16 cellular contexts compared by ENCODE assay signal in genomic region chr22:38097557-38098409, GRCh38. TPM values are rescaled to one million over a fixed set of nuclear protein-coding genes. Genes with fewer than 3 reads are reported as not detected.
DNase-seq lines count a peak whose midpoint lies in the region; ATAC-seq and TF ChIP-seq lines count a peak whose summit lies in the region.
"Had no signal": no experiment of that assay in that cellular context is flagged by ENCODE, and none has a peak within 500 bp of the region (broad histone marks: within the 10 kb centered on the region; RNA-seq: fewer than 3 reads in every experiment).

No MANE protein-coding gene starts in this region.

- H3K27me3 ChIP-seq in mammary epithelial cell (ENCODE audit: insufficient read depth, low read length) (no peaks in the 10 kb centered on the region), iPS DF 6.9 (ENCODE audit: control insufficient read depth, insufficient read depth, low read length) (no peaks in the 10 kb centered on the region)
- H3K27me3 ChIP-seq: pancreas had no signal

- CTCF ChIA-PET in mammary epithelial cell (lab: Charles Lee; ENCODE audit: low non-redundant PET), result no interaction called here

- TF ChIP-seq CTCF in HFF-Myc (IDR thresholded peaks at IDR 0.05; ENCODE audit: low read depth, low read length, missing control alignments) (peak; percentile 33), mammary epithelial cell (conservative IDR thresholded peaks at IDR 0.05 in 1 of 2, IDR thresholded peaks at IDR 0.05 in 1 of 2; ENCODE audit: extremely low read depth in 1 of 2, insufficient read depth in 1 of 2, low read depth in 1 of 2, low read length in 2 of 2) (peak; percentile 4 to 26)

- intact Hi-C loops in mammary epithelial cell (cut with micrococcal nuclease) (no loop called here), sciatic nerve (cut with DNase I) (no loop called here)

- H3K27ac ChIP-seq in mammary epithelial cell (ENCODE audit: insufficient read depth, low read depth, low read length) (no peak overlapping the region), iPS DF 6.9 (ENCODE audit: low read length) (no peak overlapping the region)
- H3K27ac ChIP-seq: HL-60, pancreas had no signal

- no TSS peak for BruUV-seq in mammary epithelial cell (replicated peaks; lab: Mats Ljungman, UMichigan)

- in situ Hi-C loops in mammary epithelial cell (cut with MboI; ENCODE audit: low sequenced_read_pairs in 2 of 2), result no loop called here

- no peak overlapping the region for H3K4me3 ChIP-seq in HFF-Myc (replicated peaks; ENCODE audit: low read depth, low read length)
- H3K4me3 ChIP-seq in mammary epithelial cell (replicated peaks in 1 of 3; ENCODE audit: insufficient read depth in 1 of 3, low read depth in 2 of 3, low read length in 3 of 3), result no peak overlapping the region
- peak overlapping the region; percentile 21; the same call in 1 of the 2 replicates for H3K4me3 ChIP-seq in iPS DF 6.9 (ENCODE audit: low read length)
- H3K4me3 ChIP-seq: pancreas had no signal

- WGBS in mammary epithelial cell (ENCODE audit: low coverage, missing lambda C conversion rate), result 38% methylated on average over 5 of the region's 32 CpGs
- no CpG with 5 or more reads among the region's 32 CpGs for WGBS in iPS DF 6.9 (ENCODE audit: insufficient coverage, insufficient read length)

- H4K20me1 ChIP-seq in mammary epithelial cell (ENCODE audit: insufficient read depth, low read length), result no peaks in the 10 kb centered on the region

- peak; percentile 44 for ATAC-seq in sciatic nerve
- no peak for ATAC-seq in HG02571 (IDR thresholded peaks at IDR 0.05; ENCODE audit: unreplicated experiment)
- ATAC-seq: PC-3 had no signal

- H3K9me3 ChIP-seq in mammary epithelial cell (replicated peaks; ENCODE audit: insufficient read depth, low read length) (no peaks in the 10 kb centered on the region), iPS DF 6.9 (ENCODE audit: control insufficient read depth, insufficient read depth, low read length) (no peaks in the 10 kb centered on the region)
- H3K9me3 ChIP-seq: pancreas had no signal

- DNase-seq in HFF-Myc (ENCODE audit: extremely low read depth, low read depth) (no peak), mammary epithelial cell (no peak), iPS DF 6.9 (ENCODE audit: low read depth, low spot score) (peak; percentile 74), sciatic nerve (ENCODE audit: low spot score) (peak; percentile 54), HT-29 (ENCODE audit: low spot score) (no peak), NCI-H345 (lab: John Stamatoyannopoulos, UW) (no peak), Kasumi-1 (lab: John Stamatoyannopoulos, UW) (no peak)
- DNase-seq: activated naive CD4-positive, alpha-beta T cell treated with anti-CD3 and anti-CD28 coated beads, Interleukin-2, amount 50 U/mL, for 16 hours; DMS153; foreskin melanocyte; GOT3; NCI-H146; PC-3 had no signal

- no peaks in the 10 kb centered on the region for H3K79me2 ChIP-seq in mammary epithelial cell (ENCODE audit: insufficient read depth, low read length)

- no peak overlapping the region for H3K9ac ChIP-seq in mammary epithelial cell (ENCODE audit: insufficient read depth, low read length)

- H3K4me2 ChIP-seq in mammary epithelial cell (ENCODE audit: insufficient read depth, low read depth, low read length), result no peak overlapping the region

- H3K36me3 ChIP-seq in mammary epithelial cell (ENCODE audit: insufficient read depth, low read length) (no peaks in the 10 kb centered on the region), iPS DF 6.9 (ENCODE audit: control insufficient read depth, insufficient read depth, low read length) (no peaks in the 10 kb centered on the region)
- H3K36me3 ChIP-seq: pancreas had no signal

- dilution Hi-C loops in mammary epithelial cell (cut with HindIII; ENCODE audit: low sequenced_read_pairs), result loop anchor here (10.0 kb wide), 1 partner anchor 207 kb away; no protein-coding TSS in a partner anchor

- H2AFZ ChIP-seq in mammary epithelial cell (ENCODE audit: low read depth, low read length), result no peak overlapping the region

- H3K4me1 ChIP-seq in mammary epithelial cell (ENCODE audit: insufficient read depth, low read length), result no peaks in the 10 kb centered on the region
- peaks cover 2% of the 10 kb centered on the region for H3K4me1 ChIP-seq in iPS DF 6.9 (ENCODE audit: control insufficient read depth, insufficient read depth, low read length)
- H3K4me1 ChIP-seq: pancreas had no signal

RNA-seq across cellular contexts. Expression of gene BAIAP2L2, which starts 12.7 kb away (rescaled TPM):
- total RNA-seq in mammary epithelial cell (10 to 100 TPM in 1 of 2 donors, 1 to 10 TPM in 1; 2.2 to 10.1 TPM), sciatic nerve (1.6 TPM)
- 5.4 TPM for polyA plus RNA-seq in mammary epithelial cell
- polyA minus RNA-seq in mammary epithelial cell, result 1.1 TPM
- 9.5 and 11.6 TPM in 2 replicates for total RNA-seq in HT-29 (2014; rRNA removed; shearing (Covaris generic))

RNA-seq across cellular contexts. Expression of gene SLC16A8, which starts 13.8 kb away (rescaled TPM):
- total RNA-seq in mammary epithelial cell (not detected), sciatic nerve (1.7 TPM)
- polyA plus RNA-seq in mammary epithelial cell, result not detected
- polyA minus RNA-seq in mammary epithelial cell, result not detected
- total RNA-seq in HT-29 (2014; rRNA removed; shearing (Covaris generic)), result not detected in 2 replicates
- total RNA-seq: PC-3 had no signal

RNA-seq across cellular contexts. Expression of gene PICK1, which starts 40.6 kb away (rescaled TPM):
- total RNA-seq in mammary epithelial cell, result 10 to 100 TPM; 38.8 to 40.7 TPM
- 35.4 TPM for polyA plus RNA-seq in mammary epithelial cell
- 33.2 TPM for polyA minus RNA-seq in mammary epithelial cell
- 28.7 TPM for total RNA-seq in sciatic nerve
- total RNA-seq in HT-29 (2014; rRNA removed; shearing (Covaris generic)), result 49.5 and 52.5 TPM in 2 replicates

Comparison
In these comparisons a context has a peak if more than half of its experiments do, and no peak if none do; other contexts are left out.
1. DNase-seq: peak in iPS DF 6.9 (single experiment) and sciatic nerve (single experiment); none in HFF-Myc (single experiment), mammary epithelial cell (single experiment), HT-29 (single experiment), NCI-H345 (single experiment) and Kasumi-1 (0 of 2).